In genomic region chr3:178583963-178584575, GRCh38 we compare ENCODE assay signal across 1 cellular context.
TF ChIP-seq lines count a peak whose summit lies in the region.

No MANE protein-coding gene starts in this region.

TF ChIP-seq in GM12878, 131 proteins besides CTCF, POLR2A, EP300 and RAD21 (continued from another document):
- TF ChIP-seq IRF5 (IDR thresholded peaks at IDR 0.05; ENCODE audit: borderline replicate concordance) (no peak), CBFB (IDR thresholded peaks at IDR 0.05; ENCODE audit: low read depth) (no peak), BRCA1 (IDR thresholded peaks at IDR 0.05; ENCODE audit: low read depth, low read length) (no peak), SPI1 (IDR thresholded peaks at IDR 0.05; ENCODE audit: borderline replicate concordance, insufficient read depth, low read depth, low read length) (no peak), ATF3 (IDR thresholded peaks at IDR 0.05; ENCODE audit: borderline replicate concordance, extremely low read depth, low read depth, low read length) (no peak), ATF2 (IDR thresholded peaks at IDR 0.05; ENCODE audit: low read length) (no peak), WRNIP1 (IDR thresholded peaks at IDR 0.05; ENCODE audit: borderline replicate concordance, low read depth, low read length) (no peak), MYC (IDR thresholded peaks at IDR 0.05; ENCODE audit: insufficient read depth, insufficient read length, insufficient replicate concordance, low read length, severe bottlenecking) (no peak)
